In the genomic region with DNA sequence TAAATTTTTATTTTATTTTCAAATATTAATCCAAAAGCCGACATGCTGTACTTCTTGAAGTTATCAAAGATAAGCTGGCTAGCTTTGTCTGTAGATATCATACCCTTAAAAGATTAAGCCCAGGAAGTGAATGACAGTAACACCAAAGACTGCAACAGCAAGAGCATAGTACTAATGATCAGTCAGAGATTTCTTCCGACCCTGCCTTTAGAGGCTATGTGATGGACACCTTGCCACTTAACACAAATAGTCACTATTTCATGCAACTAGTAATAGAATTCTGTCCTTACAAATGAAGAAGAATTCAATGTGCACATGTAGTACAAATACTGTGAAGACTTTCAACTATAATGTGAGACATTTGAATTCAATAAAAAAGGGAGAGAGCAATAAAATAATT, we compare ENCODE assay signal across 1 cellular context.
TF ChIP-seq lines count a peak whose summit lies in the region.

No MANE protein-coding gene starts in this region.

TF ChIP-seq in IMR-90, 13 proteins besides CTCF, POLR2A, EP300 and RAD21:
- TF ChIP-seq MXI1 (IDR thresholded peaks at IDR 0.05; ENCODE audit: borderline replicate concordance, low read depth, low read length) (no peak), USF2 (IDR thresholded peaks at IDR 0.05; ENCODE audit: low read depth, low read length) (no peak), NFE2L2 (IDR thresholded peaks at IDR 0.05; ENCODE audit: low read depth, low read length) (no peak), MAZ (IDR thresholded peaks at IDR 0.05; ENCODE audit: borderline replicate concordance, low read depth, low read length) (no peak), FOS (IDR thresholded peaks at IDR 0.05; ENCODE audit: low read depth, low read length) (no peak), RCOR1 (IDR thresholded peaks at IDR 0.05; ENCODE audit: insufficient replicate concordance, low read length) (no peak), ELK1 (IDR thresholded peaks at IDR 0.05; ENCODE audit: borderline replicate concordance, low read depth, low read length) (no peak), MAFK (IDR thresholded peaks at IDR 0.05; ENCODE audit: low read depth, low read length) (no peak)
TF ChIP-seq in IMR-90: peak in this region for 0.
